Comparison of ENCODE assay signal across 1 cellular context in the genomic region with DNA sequence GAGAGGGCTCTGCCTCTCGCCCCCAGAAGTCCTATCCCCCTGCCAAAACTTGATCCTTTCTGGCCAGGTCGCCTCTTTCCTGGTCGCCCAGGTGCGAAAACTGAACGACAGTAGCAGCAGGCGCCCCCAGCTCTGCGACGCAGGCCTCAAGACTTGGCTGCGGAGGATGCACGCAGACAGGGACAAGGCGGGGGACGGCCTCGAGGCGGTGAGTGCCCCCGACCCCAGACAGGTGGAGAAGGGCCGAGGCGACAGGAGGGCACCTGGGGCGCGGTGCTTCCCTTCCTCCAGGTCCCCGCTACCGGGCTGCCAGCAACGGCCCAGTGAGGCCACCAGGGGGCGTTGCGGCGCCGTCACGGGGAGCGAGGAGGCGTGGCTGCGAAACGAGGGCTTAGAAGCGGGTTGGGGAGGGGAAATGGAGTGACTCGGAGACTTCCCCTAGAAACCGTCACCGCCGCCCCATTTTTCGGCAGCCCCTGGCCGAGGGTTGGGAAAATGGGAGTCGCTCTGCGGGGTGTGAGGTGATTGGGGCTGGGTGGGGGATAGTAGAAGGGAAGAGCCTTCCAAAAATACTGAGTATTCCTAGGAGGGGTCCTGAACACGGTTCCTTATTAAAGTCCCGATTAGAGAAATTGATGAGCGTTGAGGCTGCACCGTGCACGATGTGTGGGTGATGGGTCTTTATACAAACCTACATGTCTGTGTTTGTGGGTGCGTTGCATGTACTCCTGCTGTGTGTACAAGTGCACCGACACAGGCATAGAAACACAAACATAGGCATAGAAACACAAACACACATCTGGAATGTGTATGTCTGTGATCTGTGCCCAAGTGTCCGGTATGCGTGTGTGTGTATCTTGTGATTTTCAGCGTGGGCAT.
A peak's percentile ranks its signal among the peaks of the same experiment; 100 is the strongest.
TF ChIP-seq lines count a peak whose summit lies in the region.

No MANE protein-coding gene starts in this region.

TF ChIP-seq in GM12878, 131 proteins besides CTCF, POLR2A, EP300 and RAD21 (continued from another document):
- TF ChIP-seq, protein P1, sequence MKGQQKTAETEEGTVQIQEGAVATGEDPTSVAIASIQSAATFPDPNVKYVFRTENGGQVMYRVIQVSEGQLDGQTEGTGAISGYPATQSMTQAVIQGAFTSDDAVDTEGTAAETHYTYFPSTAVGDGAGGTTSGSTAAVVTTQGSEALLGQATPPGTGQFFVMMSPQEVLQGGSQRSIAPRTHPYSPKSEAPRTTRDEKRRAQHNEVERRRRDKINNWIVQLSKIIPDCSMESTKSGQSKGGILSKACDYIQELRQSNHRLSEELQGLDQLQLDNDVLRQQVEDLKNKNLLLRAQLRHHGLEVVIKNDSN (IDR thresholded peaks at IDR 0.05; ENCODE audit: borderline replicate concordance, extremely low read length, insufficient read depth, low read depth, low read length) = peak; percentile 46
- TF ChIP-seq RCOR1 (conservative IDR thresholded peaks at IDR 0.05; ENCODE audit: low read depth, low read length) = no peak
- 0 out of 2 replicates have a peak, but pooled peaks have one; percentile 18 for TF ChIP-seq CREM (IDR thresholded peaks at IDR 0.05; ENCODE audit: low read depth)
- TF ChIP-seq, protein P2, sequence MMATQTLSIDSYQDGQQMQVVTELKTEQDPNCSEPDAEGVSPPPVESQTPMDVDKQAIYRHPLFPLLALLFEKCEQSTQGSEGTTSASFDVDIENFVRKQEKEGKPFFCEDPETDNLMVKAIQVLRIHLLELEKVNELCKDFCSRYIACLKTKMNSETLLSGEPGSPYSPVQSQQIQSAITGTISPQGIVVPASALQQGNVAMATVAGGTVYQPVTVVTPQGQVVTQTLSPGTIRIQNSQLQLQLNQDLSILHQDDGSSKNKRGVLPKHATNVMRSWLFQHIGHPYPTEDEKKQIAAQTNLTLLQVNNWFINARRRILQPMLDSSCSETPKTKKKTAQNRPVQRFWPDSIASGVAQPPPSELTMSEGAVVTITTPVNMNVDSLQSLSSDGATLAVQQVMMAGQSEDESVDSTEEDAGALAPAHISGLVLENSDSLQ (IDR thresholded peaks at IDR 0.05) = peak; percentile 42; the same call in 1 of the 2 replicates
- TF ChIP-seq BHLHE40 (IDR thresholded peaks at IDR 0.05; ENCODE audit: borderline replicate concordance in 1 of 2, low read depth in 2 of 2, low read length in 1 of 2) = peak; percentile 59 to 63; a peak in 3 of 4 replicates
- no peak for TF ChIP-seq GABPA (IDR thresholded peaks at IDR 0.05; ENCODE audit: low read depth)
- 0 out of 2 replicates have a peak, but pooled peaks have one; percentile 11 for TF ChIP-seq TCF3 (IDR thresholded peaks at IDR 0.05; ENCODE audit: borderline replicate concordance, insufficient read depth, low read depth, low read length)
- peak; percentile 42 for TF ChIP-seq SP1 (IDR thresholded peaks at IDR 0.05; ENCODE audit: low read depth, low read length)
- peak; percentile 31; the same call in 1 of the 3 replicates for TF ChIP-seq POU2F2 (IDR thresholded peaks at IDR 0.05; ENCODE audit: borderline replicate concordance, low read depth, low read length)
- TF ChIP-seq, protein P3, sequence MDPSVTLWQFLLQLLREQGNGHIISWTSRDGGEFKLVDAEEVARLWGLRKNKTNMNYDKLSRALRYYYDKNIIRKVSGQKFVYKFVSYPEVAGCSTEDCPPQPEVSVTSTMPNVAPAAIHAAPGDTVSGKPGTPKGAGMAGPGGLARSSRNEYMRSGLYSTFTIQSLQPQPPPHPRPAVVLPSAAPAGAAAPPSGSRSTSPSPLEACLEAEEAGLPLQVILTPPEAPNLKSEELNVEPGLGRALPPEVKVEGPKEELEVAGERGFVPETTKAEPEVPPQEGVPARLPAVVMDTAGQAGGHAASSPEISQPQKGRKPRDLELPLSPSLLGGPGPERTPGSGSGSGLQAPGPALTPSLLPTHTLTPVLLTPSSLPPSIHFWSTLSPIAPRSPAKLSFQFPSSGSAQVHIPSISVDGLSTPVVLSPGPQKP (IDR thresholded peaks at IDR 0.05; ENCODE audit: low read depth, low read length) = 0 out of 2 replicates have a peak, but pooled peaks have one; percentile 27
- 0 out of 3 replicates have a peak, but pooled peaks of 1 of the 2 experiments have one; percentile 22 for TF ChIP-seq EGR1 (IDR thresholded peaks at IDR 0.05; ENCODE audit: borderline replicate concordance in 1 of 2, low read depth in 2 of 2, low read length in 2 of 2)
- TF ChIP-seq GATAD2B (conservative IDR thresholded peaks at IDR 0.05; ENCODE audit: low read depth) = 0 out of 2 replicates have a peak, but pooled peaks have one; percentile 44
- TF ChIP-seq, protein P4, sequence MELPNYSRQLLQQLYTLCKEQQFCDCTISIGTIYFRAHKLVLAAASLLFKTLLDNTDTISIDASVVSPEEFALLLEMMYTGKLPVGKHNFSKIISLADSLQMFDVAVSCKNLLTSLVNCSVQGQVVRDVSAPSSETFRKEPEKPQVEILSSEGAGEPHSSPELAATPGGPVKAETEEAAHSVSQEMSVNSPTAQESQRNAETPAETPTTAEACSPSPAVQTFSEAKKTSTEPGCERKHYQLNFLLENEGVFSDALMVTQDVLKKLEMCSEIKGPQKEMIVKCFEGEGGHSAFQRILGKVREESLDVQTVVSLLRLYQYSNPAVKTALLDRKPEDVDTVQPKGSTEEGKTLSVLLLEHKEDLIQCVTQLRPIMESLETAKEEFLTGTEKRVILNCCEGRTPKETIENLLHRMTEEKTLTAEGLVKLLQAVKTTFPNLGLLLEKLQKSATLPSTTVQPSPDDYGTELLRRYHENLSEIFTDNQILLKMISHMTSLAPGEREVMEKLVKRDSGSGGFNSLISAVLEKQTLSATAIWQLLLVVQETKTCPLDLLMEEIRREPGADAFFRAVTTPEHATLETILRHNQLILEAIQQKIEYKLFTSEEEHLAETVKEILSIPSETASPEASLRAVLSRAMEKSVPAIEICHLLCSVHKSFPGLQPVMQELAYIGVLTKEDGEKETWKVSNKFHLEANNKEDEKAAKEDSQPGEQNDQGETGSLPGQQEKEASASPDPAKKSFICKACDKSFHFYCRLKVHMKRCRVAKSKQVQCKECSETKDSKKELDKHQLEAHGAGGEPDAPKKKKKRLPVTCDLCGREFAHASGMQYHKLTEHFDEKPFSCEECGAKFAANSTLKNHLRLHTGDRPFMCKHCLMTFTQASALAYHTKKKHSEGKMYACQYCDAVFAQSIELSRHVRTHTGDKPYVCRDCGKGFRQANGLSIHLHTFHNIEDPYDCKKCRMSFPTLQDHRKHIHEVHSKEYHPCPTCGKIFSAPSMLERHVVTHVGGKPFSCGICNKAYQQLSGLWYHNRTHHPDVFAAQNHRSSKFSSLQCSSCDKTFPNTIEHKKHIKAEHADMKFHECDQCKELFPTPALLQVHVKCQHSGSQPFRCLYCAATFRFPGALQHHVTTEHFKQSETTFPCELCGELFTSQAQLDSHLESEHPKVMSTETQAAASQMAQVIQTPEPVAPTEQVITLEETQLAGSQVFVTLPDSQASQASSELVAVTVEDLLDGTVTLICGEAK (IDR thresholded peaks at IDR 0.05; ENCODE audit: borderline replicate concordance) = no peak
- peak; percentile 30; the same call in 1 of the 2 replicates for TF ChIP-seq DPF2 (IDR thresholded peaks at IDR 0.05)
- peak; percentile 79 for TF ChIP-seq YY1 (IDR thresholded peaks at IDR 0.05; ENCODE audit: low read depth, low read length)
- peak; percentile 94 for TF ChIP-seq SMC3 (IDR thresholded peaks at IDR 0.05; ENCODE audit: borderline replicate concordance, low read length)
- no peak for TF ChIP-seq SMAD1 (IDR thresholded peaks at IDR 0.05; ENCODE audit: low read depth, partially characterized antibody)
- TF ChIP-seq IKZF1 (conservative IDR thresholded peaks at IDR 0.05) = peak; percentile 41
- peak; percentile 36; the same call in 1 of the 2 replicates for TF ChIP-seq SPI1 (IDR thresholded peaks at IDR 0.05; ENCODE audit: borderline replicate concordance, insufficient read depth, low read depth, low read length)
- no peak for TF ChIP-seq ESRRA (IDR thresholded peaks at IDR 0.05; ENCODE audit: low read length)
- TF ChIP-seq RB1 (IDR thresholded peaks at IDR 0.05; ENCODE audit: borderline replicate concordance) = peak; percentile 78; the same call in 1 of the 2 replicates
- TF ChIP-seq ZNF217 (IDR thresholded peaks at IDR 0.05) = no peak
- TF ChIP-seq, protein P5, sequence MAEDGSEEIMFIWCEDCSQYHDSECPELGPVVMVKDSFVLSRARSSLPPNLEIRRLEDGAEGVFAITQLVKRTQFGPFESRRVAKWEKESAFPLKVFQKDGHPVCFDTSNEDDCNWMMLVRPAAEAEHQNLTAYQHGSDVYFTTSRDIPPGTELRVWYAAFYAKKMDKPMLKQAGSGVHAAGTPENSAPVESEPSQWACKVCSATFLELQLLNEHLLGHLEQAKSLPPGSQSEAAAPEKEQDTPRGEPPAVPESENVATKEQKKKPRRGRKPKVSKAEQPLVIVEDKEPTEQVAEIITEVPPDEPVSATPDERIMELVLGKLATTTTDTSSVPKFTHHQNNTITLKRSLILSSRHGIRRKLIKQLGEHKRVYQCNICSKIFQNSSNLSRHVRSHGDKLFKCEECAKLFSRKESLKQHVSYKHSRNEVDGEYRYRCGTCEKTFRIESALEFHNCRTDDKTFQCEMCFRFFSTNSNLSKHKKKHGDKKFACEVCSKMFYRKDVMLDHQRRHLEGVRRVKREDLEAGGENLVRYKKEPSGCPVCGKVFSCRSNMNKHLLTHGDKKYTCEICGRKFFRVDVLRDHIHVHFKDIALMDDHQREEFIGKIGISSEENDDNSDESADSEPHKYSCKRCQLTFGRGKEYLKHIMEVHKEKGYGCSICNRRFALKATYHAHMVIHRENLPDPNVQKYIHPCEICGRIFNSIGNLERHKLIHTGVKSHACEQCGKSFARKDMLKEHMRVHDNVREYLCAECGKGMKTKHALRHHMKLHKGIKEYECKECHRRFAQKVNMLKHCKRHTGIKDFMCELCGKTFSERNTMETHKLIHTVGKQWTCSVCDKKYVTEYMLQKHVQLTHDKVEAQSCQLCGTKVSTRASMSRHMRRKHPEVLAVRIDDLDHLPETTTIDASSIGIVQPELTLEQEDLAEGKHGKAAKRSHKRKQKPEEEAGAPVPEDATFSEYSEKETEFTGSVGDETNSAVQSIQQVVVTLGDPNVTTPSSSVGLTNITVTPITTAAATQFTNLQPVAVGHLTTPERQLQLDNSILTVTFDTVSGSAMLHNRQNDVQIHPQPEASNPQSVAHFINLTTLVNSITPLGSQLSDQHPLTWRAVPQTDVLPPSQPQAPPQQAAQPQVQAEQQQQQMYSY (CRISPR knock-in tag; IDR thresholded peaks at IDR 0.05) = no peak
- peak; percentile 24 for TF ChIP-seq RELA (IDR thresholded peaks at IDR 0.05; ENCODE audit: borderline replicate concordance, partially characterized antibody)
- peak; percentile 24; the same call in 1 of the 2 replicates for TF ChIP-seq CHD2 (IDR thresholded peaks at IDR 0.05; ENCODE audit: borderline replicate concordance, low read depth, low read length)
- no peak for TF ChIP-seq NFXL1 (IDR thresholded peaks at IDR 0.05; ENCODE audit: borderline replicate concordance)
- TF ChIP-seq, protein P6, sequence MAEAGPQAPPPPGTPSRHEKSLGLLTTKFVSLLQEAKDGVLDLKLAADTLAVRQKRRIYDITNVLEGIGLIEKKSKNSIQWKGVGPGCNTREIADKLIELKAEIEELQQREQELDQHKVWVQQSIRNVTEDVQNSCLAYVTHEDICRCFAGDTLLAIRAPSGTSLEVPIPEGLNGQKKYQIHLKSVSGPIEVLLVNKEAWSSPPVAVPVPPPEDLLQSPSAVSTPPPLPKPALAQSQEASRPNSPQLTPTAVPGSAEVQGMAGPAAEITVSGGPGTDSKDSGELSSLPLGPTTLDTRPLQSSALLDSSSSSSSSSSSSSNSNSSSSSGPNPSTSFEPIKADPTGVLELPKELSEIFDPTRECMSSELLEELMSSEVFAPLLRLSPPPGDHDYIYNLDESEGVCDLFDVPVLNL (IDR thresholded peaks at IDR 0.05; ENCODE audit: low read depth, low read length) = peak; percentile 31; the same call in 1 of the 2 replicates
- TF ChIP-seq BACH1 (IDR thresholded peaks at IDR 0.05; ENCODE audit: borderline replicate concordance) = 0 out of 2 replicates have a peak, but pooled peaks have one; percentile 17
- TF ChIP-seq SMARCA5 (IDR thresholded peaks at IDR 0.05) = peak; percentile 64; the same call in 1 of the 2 replicates
